In the genomic region with DNA sequence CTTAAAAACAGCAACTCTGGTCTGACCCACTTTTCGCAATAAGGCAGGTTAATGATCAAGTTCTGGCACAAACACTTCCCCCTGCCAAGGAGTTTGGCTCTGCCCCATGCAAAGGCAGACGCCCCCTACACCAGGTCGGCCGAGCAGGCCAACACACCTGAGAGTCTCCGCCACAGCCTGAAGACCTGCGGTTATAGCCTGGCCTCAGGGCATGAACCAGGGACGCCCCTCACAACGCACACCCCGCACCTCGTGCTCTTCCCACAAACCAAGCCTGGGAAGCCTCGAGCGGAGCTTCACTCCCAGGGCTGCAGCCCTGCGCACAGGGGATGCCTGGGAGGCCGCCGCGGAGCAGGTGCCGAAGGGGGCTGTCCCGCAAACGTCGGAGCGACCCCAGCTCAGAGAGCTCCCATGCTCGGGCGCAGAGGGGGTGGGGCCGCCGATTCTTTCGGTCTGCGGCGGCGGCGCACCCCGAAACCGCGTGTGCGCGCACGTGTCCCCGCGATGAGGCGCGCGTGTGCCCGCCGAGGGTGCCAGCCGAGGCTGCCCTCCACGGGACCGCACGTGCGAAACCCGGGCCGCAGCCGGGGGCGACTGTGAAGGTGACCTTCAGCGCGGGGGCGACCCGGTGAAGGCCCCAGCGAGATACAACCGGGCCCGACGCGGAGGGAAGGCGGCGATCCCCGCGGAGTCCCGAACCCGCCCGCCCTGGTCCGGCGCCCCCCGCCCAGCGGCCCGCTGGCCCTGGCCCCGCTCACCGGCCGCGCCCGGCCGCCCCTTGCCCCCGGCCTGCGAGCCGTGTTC, we compare ENCODE assay signal across 9 cellular contexts. TPM values are rescaled to one million over a fixed set of nuclear protein-coding genes. Genes with fewer than 3 reads are reported as not detected.
DNase-seq lines count a peak whose midpoint lies in the region; ATAC-seq and TF ChIP-seq lines count a peak whose summit lies in the region.
"Had no signal": no experiment of that assay in that cellular context is flagged by ENCODE, and none has a peak within 500 bp of the region (broad histone marks: within the 10 kb centered on the region; RNA-seq: fewer than 3 reads in every experiment).

No MANE protein-coding gene starts in this region.

- H3K27me3 ChIP-seq in uterus: no peaks in the 10 kb centered on the region

- H3K4me3 ChIP-seq in WI38 (ENCODE audit: low read depth, low read length): peak overlapping the region; percentile 79
- H3K4me3 ChIP-seq in uterus: peak overlapping the region; percentile 57 to 80

- TF ChIP-seq CTCF in WI38 (IDR thresholded peaks at IDR 0.05; ENCODE audit: low read depth, low read length): no peak
- TF ChIP-seq CTCF in endothelial cell (IDR thresholded peaks at IDR 0.05; ENCODE audit: unreplicated experiment): no peak
- TF ChIP-seq CTCF in natural killer cell (IDR thresholded peaks at IDR 0.05): no peak
- TF ChIP-seq CTCF in uterus (IDR thresholded peaks at IDR 0.05): no peak

- DNase-seq in Right ventricle myocardium inferior (ENCODE audit: missing footprints) (peak; percentile 59), cardiac septum (ENCODE audit: low spot score) (no peak), endothelial cell (ENCODE audit: low spot score) (no peak), natural killer cell (peak; percentile 38), uterus (no peak)

- no peaks in the 10 kb centered on the region for H3K36me3 Mint-ChIP-seq in endothelial cell (ENCODE audit: low read depth, unreplicated experiment)
- H3K36me3 Mint-ChIP-seq in natural killer cell: no peaks in the 10 kb centered on the region

- peak overlapping the region; percentile 24 to 50 for H3K27ac ChIP-seq in uterus

- intact Hi-C loops in Right ventricle myocardium inferior (cut with DNase I) (loop anchor here (5.0 kb wide), 1 partner anchor 309 kb away; the partner anchor contains the start of gene MNT), cardiac septum (cut with DNase I) (loop anchor here (2.0 kb wide), 1 partner anchor 310 kb away; the partner anchor contains the start of gene MNT), natural killer cell (cut with micrococcal nuclease) (no loop called here), uterus (cut with DNase I; ENCODE audit: low total_unique reads) (no loop called here)

- no peak for ATAC-seq in Right ventricle myocardium inferior
- ATAC-seq in HG03175 (IDR thresholded peaks at IDR 0.05; ENCODE audit: unreplicated experiment): peak; percentile 11
- peak; percentile 3 to 33 (median 23) for ATAC-seq in natural killer cell
- ATAC-seq in HG03196 (IDR thresholded peaks at IDR 0.05; ENCODE audit: unreplicated experiment): no peak

- H3K4me3 Mint-ChIP-seq in endothelial cell (ENCODE audit: unreplicated experiment) (peak overlapping the region; percentile 91), natural killer cell (peak overlapping the region; percentile 81)

- H3K36me3 ChIP-seq in uterus: no peaks in the 10 kb centered on the region

- H3K9me3 Mint-ChIP-seq in endothelial cell (ENCODE audit: unreplicated experiment) (no peaks in the 10 kb centered on the region), natural killer cell (no peaks in the 10 kb centered on the region)

- peaks cover 19% of the 10 kb centered on the region for H3K4me1 Mint-ChIP-seq in endothelial cell (ENCODE audit: unreplicated experiment)
- H3K4me1 Mint-ChIP-seq in natural killer cell: peaks cover 26 to 42% of the 10 kb centered on the region in 2 donors

- no peak for TF ChIP-seq POLR2A in uterus (IDR thresholded peaks at IDR 0.05)

- peaks cover 0 to 25% of the 10 kb centered on the region in 2 donors for H3K4me1 ChIP-seq in uterus

- H3K27me3 Mint-ChIP-seq in endothelial cell (ENCODE audit: unreplicated experiment) (peaks cover 12% of the 10 kb centered on the region), natural killer cell (ENCODE audit: low read depth in 2 of 2) (no peaks in the 10 kb centered on the region)

- peak overlapping the region; percentile 30 for H3K27ac Mint-ChIP-seq in endothelial cell (ENCODE audit: unreplicated experiment)
- H3K27ac Mint-ChIP-seq in natural killer cell: peak overlapping the region; percentile 26 to 81

- no peaks in the 10 kb centered on the region for H3K9me3 ChIP-seq in uterus

RNA-seq across cellular contexts. Expression of gene CLUH, which starts 0.6 kb away (rescaled TPM):
- total RNA-seq in Right ventricle myocardium inferior (180 TPM), cardiac septum (143 TPM), endothelial cell (ENCODE audit: unreplicated experiment) (45.9 TPM), natural killer cell (10 to 100 TPM; 34.6 to 43.5 (median 42.1) TPM), uterus (10 to 100 TPM in 3 of 4 donors, 1 to 10 TPM in 1; 9.2 to 40.3 (median 20.1) TPM)

RNA-seq across cellular contexts. Expression of gene CCDC92B, which starts 38.4 kb away (rescaled TPM):
- total RNA-seq in Right ventricle myocardium inferior: 0.16 TPM
- total RNA-seq in cardiac septum: 0.13 TPM
- 1.9 TPM for total RNA-seq in endothelial cell (ENCODE audit: unreplicated experiment)
- total RNA-seq in natural killer cell: not detected
- total RNA-seq in uterus: under 1 TPM in 1 of 4 donors, not detected in 3; 0.21 TPM
- total RNA-seq: lung microvascular endothelial cell had no signal

Comparison
In these comparisons a context has a peak if more than half of its experiments do, and no peak if none do; other contexts are left out.
1. DNase-seq: peak in Right ventricle myocardium inferior (single experiment) and natural killer cell (single experiment); none in cardiac septum (single experiment), endothelial cell (single experiment) and uterus (0 of 2).
2. ATAC-seq: peak in HG03175 (single experiment) and natural killer cell (3 of 3); none in Right ventricle myocardium inferior (single experiment) and HG03196 (single experiment).
3. intact Hi-C loops: an anchor here in Right ventricle myocardium inferior (5.0 kb wide) and cardiac septum (2.0 kb wide); none called in natural killer cell and uterus.